ENCODE assay signal across 22 cellular contexts in genomic region chr6:101994521-101994920, GRCh38.
DNase-seq lines count a peak whose midpoint lies in the region; ATAC-seq, FAIRE-seq and TF ChIP-seq lines count a peak whose summit lies in the region.
"Had no signal": no experiment of that assay in that cellular context is flagged by ENCODE, and none has a peak within 500 bp of the region (broad histone marks: within the 10 kb centered on the region; RNA-seq: fewer than 3 reads in every experiment).

No MANE protein-coding gene starts in this region.

- H2AFZ ChIP-seq in HCT116 (ENCODE audit: low read depth, low read length, poor library complexity, severe bottlenecking), result peak overlapping the region; percentile 67

- H3K4me3 ChIP-seq in HCT116 (replicated peaks in 1 of 2; ENCODE audit: low read depth in 1 of 2, low read length in 2 of 2), result no peak overlapping the region
- H3K4me3 ChIP-seq: BLaER1 had no signal

- DNase-seq in NCI-H524 (lab: John Stamatoyannopoulos, UW), result peak; percentile 8 to 9
- DNase-seq in NCI-H524 treated with DMSO at 0.1 percent for 48 hours (lab: John Stamatoyannopoulos, UW), result no peak
- DNase-seq in HCT116 (ENCODE audit: low read depth, low spot score), result no peak
- peak; percentile 15 for DNase-seq in cerebellum (ENCODE audit: low spot score)
- no peak for DNase-seq in GM19239 (ENCODE audit: insufficient read length, low spot score)
- DNase-seq: 8988T; ACHN; BE2C; CD4-positive, alpha-beta memory T cell; CD4-positive, CD25-positive, alpha-beta regulatory T cell; CD8-positive, alpha-beta memory T cell; COR-L47; DMS 273 treated with DMSO at 0.1 percent for 48 hours; DMS153; DMS53; DMS79; DND-41; EL; GF-D8 had no signal

- ATAC-seq in HCT116 (no peak), HG03025 (IDR thresholded peaks at IDR 0.05; ENCODE audit: low FRiP score, unreplicated experiment) (no peak)

- CTCF ChIA-PET in HCT116 (lab: Charles Lee), result no interaction called here

- no peak for TF ChIP-seq CTCF in HCT116 (IDR thresholded peaks at IDR 0.05 in 2 of 3, conservative IDR thresholded peaks at IDR 0.05 in 1 of 3; ENCODE audit: borderline replicate concordance in 1 of 3, insufficient read depth in 1 of 3, low read depth in 2 of 3, low read length in 2 of 3)

- no TSS peak for BruUV-seq in HCT116 (replicated peaks; lab: Mats Ljungman, UMichigan)

- TF ChIP-seq RAD21 in HCT116 (IDR thresholded peaks at IDR 0.05; ENCODE audit: low read depth), result no peak

- no peaks in the 10 kb centered on the region for H3K9me2 ChIP-seq in HCT116 (ENCODE audit: insufficient read depth)

- H3K27me3 ChIP-seq in HCT116 (ENCODE audit: insufficient read depth, low read length), result no peaks in the 10 kb centered on the region
- H3K27me3 ChIP-seq: BE2C, BLaER1 had no signal

- H3K4me1 ChIP-seq in HCT116 (ENCODE audit: control insufficient read depth in 1 of 2, insufficient read depth in 2 of 2, low read length in 2 of 2), result no peaks in the 10 kb centered on the region
- H3K4me1 ChIP-seq: BE2C, BLaER1 had no signal

- POLR2A ChIA-PET in HCT116 (lab: Charles Lee), result no interaction called here

- no peaks in the 10 kb centered on the region for H3K79me2 ChIP-seq in HCT116 (ENCODE audit: insufficient read depth, low read length)

- TF ChIP-seq POLR2A in HCT116 (IDR thresholded peaks at IDR 0.05; ENCODE audit: borderline replicate concordance, extremely low read depth, insufficient read depth, insufficient read length), result no peak

- H4K20me1 ChIP-seq in HCT116 (ENCODE audit: insufficient read depth), result no peaks in the 10 kb centered on the region; the same call in 1 of the 2 replicates
- H4K20me1 ChIP-seq: BLaER1 had no signal

- FAIRE-seq in GM19239 (lab: Jason Lieb, UNC), result no peak
- FAIRE-seq: GM12891 had no signal

- no peak overlapping the region for H3K9ac ChIP-seq in HCT116 (ENCODE audit: low read length)
- H3K9ac ChIP-seq: BLaER1 had no signal

- no peaks in the 10 kb centered on the region for H3K36me3 ChIP-seq in HCT116 (ENCODE audit: control insufficient read depth in 1 of 2, insufficient read depth in 2 of 2, low read length in 2 of 2)
- H3K36me3 ChIP-seq: BE2C, BLaER1 had no signal

- RAD21 ChIA-PET in HCT116 (lab: Charles Lee; ENCODE audit: low non-redundant PET in 1 of 2, low total read pairs in 2 of 2, uncharacterized antibody in 2 of 2, unreplicated experiment in 2 of 2), result no interaction called here

- no peak overlapping the region for H3K27ac ChIP-seq in HCT116 (ENCODE audit: low read depth, low read length)
- H3K27ac ChIP-seq: BLaER1 had no signal

- no peaks in the 10 kb centered on the region for H3K9me3 ChIP-seq in HCT116 (ENCODE audit: control insufficient read depth in 1 of 2, insufficient read depth in 1 of 2, low read depth in 1 of 2, low read length in 2 of 2)
- H3K9me3 ChIP-seq: BE2C, BLaER1 had no signal

- intact Hi-C loops in HCT116 (cut with micrococcal nuclease), result no loop called here

- H3K4me2 ChIP-seq in HCT116 (ENCODE audit: low read length), result no peak overlapping the region
- H3K4me2 ChIP-seq: BLaER1 had no signal

TF ChIP-seq in HCT116, 20 proteins besides CTCF, POLR2A, EP300 and RAD21:
- TF ChIP-seq SIN3A (IDR thresholded peaks at IDR 0.05; ENCODE audit: low read depth), result no peak
- TF ChIP-seq TCF7L2 (IDR thresholded peaks at IDR 0.05; ENCODE audit: borderline replicate concordance, extremely low read depth, insufficient read depth, insufficient read length), result no peak
- no peak for TF ChIP-seq CEBPB (IDR thresholded peaks at IDR 0.05; ENCODE audit: low read depth)
- no peak for TF ChIP-seq JUND (IDR thresholded peaks at IDR 0.05)
- TF ChIP-seq SP1 (IDR thresholded peaks at IDR 0.05; ENCODE audit: low read depth), result no peak
- TF ChIP-seq FOSL1 (IDR thresholded peaks at IDR 0.05; ENCODE audit: low read depth), result no peak
- TF ChIP-seq ELF1 (IDR thresholded peaks at IDR 0.05; ENCODE audit: borderline replicate concordance, low read depth), result no peak
- TF ChIP-seq ATF3 (IDR thresholded peaks at IDR 0.05), result no peak
TF ChIP-seq in HCT116: peak in this region for 0.

Comparison
In these comparisons a context has a peak if more than half of its experiments do, and no peak if none do; other contexts are left out.
1. DNase-seq: peak in NCI-H524 (2 of 2) and cerebellum (single experiment); none in NCI-H524 treated with DMSO at 0.1 percent for 48 hours (single experiment), HCT116 (single experiment) and GM19239 (single experiment).